In the genomic region with DNA sequence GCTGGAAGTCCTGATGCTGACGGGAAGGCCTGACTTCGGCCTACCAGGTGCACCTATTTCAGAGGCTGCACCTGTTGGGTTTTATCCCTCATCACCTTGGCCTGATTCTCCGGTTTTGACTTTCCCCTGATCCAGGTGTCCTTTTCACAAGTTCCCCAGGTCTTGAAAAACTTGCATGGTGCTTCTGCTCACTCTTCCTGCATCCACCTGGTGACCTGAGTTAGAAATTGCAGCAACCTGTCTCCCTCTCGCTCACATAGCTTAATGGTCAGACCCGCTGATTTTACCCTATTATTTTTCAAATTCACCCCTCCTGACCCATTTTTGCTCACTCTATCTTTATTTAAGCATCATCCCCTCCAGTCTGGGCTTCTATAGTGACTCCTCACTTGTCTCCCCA, we compare ENCODE assay signal across 1 cellular context.
TF ChIP-seq lines count a peak whose summit lies in the region.

No MANE protein-coding gene starts in this region.

TF ChIP-seq in GM23338, 12 proteins besides CTCF, POLR2A, EP300 and RAD21 (continued from another document):
- TF ChIP-seq, protein P1, sequence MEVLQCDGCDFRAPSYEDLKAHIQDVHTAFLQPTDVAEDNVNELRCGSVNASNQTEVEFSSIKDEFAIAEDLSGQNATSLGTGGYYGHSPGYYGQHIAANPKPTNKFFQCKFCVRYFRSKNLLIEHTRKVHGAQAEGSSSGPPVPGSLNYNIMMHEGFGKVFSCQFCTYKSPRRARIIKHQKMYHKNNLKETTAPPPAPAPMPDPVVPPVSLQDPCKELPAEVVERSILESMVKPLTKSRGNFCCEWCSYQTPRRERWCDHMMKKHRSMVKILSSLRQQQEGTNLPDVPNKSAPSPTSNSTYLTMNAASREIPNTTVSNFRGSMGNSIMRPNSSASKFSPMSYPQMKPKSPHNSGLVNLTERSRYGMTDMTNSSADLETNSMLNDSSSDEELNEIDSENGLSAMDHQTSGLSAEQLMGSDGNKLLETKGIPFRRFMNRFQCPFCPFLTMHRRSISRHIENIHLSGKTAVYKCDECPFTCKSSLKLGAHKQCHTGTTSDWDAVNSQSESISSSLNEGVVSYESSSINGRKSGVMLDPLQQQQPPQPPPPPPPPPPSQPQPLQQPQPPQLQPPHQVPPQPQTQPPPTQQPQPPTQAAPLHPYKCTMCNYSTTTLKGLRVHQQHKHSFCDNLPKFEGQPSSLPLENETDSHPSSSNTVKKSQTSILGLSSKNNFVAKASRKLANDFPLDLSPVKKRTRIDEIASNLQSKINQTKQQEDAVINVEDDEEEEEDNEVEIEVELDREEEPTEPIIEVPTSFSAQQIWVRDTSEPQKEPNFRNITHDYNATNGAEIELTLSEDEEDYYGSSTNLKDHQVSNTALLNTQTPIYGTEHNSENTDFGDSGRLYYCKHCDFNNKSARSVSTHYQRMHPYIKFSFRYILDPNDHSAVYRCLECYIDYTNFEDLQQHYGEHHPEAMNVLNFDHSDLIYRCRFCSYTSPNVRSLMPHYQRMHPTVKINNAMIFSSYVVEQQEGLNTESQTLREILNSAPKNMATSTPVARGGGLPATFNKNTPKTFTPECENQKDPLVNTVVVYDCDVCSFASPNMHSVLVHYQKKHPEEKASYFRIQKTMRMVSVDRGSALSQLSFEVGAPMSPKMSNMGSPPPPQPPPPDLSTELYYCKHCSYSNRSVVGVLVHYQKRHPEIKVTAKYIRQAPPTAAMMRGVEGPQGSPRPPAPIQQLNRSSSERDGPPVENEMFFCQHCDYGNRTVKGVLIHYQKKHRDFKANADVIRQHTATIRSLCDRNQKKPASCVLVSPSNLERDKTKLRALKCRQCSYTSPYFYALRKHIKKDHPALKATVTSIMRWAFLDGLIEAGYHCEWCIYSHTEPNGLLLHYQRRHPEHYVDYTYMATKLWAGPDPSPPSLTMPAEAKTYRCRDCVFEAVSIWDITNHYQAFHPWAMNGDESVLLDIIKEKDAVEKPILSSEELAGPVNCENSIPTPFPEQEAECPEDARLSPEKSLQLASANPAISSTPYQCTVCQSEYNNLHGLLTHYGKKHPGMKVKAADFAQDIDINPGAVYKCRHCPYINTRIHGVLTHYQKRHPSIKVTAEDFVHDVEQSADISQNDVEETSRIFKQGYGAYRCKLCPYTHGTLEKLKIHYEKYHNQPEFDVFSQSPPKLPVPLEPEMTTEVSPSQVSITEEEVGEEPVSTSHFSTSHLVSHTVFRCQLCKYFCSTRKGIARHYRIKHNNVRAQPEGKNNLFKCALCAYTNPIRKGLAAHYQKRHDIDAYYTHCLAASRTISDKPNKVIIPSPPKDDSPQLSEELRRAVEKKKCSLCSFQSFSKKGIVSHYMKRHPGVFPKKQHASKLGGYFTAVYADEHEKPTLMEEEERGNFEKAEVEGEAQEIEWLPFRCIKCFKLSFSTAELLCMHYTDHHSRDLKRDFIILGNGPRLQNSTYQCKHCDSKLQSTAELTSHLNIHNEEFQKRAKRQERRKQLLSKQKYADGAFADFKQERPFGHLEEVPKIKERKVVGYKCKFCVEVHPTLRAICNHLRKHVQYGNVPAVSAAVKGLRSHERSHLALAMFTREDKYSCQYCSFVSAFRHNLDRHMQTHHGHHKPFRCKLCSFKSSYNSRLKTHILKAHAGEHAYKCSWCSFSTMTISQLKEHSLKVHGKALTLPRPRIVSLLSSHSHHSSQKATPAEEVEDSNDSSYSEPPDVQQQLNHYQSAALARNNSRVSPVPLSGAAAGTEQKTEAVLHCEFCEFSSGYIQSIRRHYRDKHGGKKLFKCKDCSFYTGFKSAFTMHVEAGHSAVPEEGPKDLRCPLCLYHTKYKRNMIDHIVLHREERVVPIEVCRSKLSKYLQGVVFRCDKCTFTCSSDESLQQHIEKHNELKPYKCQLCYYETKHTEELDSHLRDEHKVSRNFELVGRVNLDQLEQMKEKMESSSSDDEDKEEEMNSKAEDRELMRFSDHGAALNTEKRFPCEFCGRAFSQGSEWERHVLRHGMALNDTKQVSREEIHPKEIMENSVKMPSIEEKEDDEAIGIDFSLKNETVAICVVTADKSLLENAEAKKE (CRISPR knock-in tag; IDR thresholded peaks at IDR 0.05) = no peak
- TF ChIP-seq POLR2AphosphoS5 (IDR thresholded peaks at IDR 0.05; ENCODE audit: low read depth) = no peak
- no peak for TF ChIP-seq ZNF114 (CRISPR knock-in tag; IDR thresholded peaks at IDR 0.05)
- TF ChIP-seq EZH2phosphoT487 (IDR thresholded peaks at IDR 0.05; ENCODE audit: unreplicated experiment) = no peak
